ENCODE assay signal across 13 cellular contexts in genomic region chr9:91155746-91156145, GRCh38.
"Had no signal": no experiment of that assay in that cellular context is flagged by ENCODE, and none has a peak within 500 bp of the region (broad histone marks: within the 10 kb centered on the region; RNA-seq: fewer than 3 reads in every experiment).

No MANE protein-coding gene starts in this region.

- H3K27ac ChIP-seq: heart left ventricle, psoas muscle, right lobe of liver, SJCRH30 had no signal

- H3K4me3 ChIP-seq: heart left ventricle, psoas muscle, right lobe of liver, SJCRH30 had no signal

- H3K27ac Mint-ChIP-seq: nephron had no signal

- H3K4me1 ChIP-seq: psoas muscle, right lobe of liver, SJCRH30 had no signal

- DNase-seq: activated CD4-positive, alpha-beta T cell treated with anti-CD3 and anti-CD28 coated beads, Interleukin-2, amount 50 U/mL, for 4 hours; activated gamma-delta T cell treated with Interleukin-2 at 50 U/mL for 16 hours; foreskin melanocyte; heart left ventricle; occipital lobe; psoas muscle; right lobe of liver; SJCRH30; stimulated activated naive CD4-positive, alpha-beta T cell had no signal

- H3K36me3 ChIP-seq: heart left ventricle, right lobe of liver, SJCRH30 had no signal

- ATAC-seq: psoas muscle, right lobe of liver had no signal

- H3K9me3 ChIP-seq: psoas muscle, right lobe of liver, SJCRH30 had no signal

- H3K4me1 Mint-ChIP-seq: nephron had no signal

- H3K4me3 Mint-ChIP-seq: nephron had no signal

- FAIRE-seq: astrocyte, endothelial cell of umbilical vein, islet of Langerhans had no signal

- H3K27me3 ChIP-seq: heart left ventricle, right lobe of liver, SJCRH30 had no signal
